Comparison of ENCODE assay signal across 25 cellular contexts in the genomic region with DNA sequence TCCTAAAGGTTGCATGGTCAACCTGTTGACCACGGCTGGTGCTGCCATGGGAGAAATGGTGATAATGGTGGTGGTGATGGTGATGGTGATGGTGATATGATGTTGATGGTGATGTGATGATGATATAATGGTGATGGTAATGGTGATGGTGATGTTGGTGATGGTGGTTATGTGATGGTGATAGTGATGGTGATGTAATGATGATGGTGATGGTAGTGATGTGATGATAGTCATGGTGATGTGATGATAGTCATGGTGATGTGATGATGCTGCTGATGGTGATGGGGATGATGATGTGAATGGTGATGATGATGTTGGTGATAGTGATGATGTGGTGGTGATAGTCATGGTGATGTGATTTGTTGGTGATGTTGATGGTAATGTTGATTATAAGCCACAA. TPM values are rescaled to one million over a fixed set of nuclear protein-coding genes. Genes with fewer than 3 reads are reported as not detected.
DNase-seq lines count a peak whose midpoint lies in the region; ATAC-seq, FAIRE-seq and TF ChIP-seq lines count a peak whose summit lies in the region.
"Had no signal": no experiment of that assay in that cellular context is flagged by ENCODE, and none has a peak within 500 bp of the region (broad histone marks: within the 10 kb centered on the region; RNA-seq: fewer than 3 reads in every experiment).

No MANE protein-coding gene starts in this region.

- H3K27me3 ChIP-seq in HepG2 (ENCODE audit: control insufficient read depth in 1 of 2, insufficient read depth in 2 of 2, low read length in 2 of 2) = no peaks in the 10 kb centered on the region; a peak in 2 of 5 replicates
- no peaks in the 10 kb centered on the region for H3K27me3 ChIP-seq in right lobe of liver
- no peaks in the 10 kb centered on the region for H3K27me3 ChIP-seq in bronchial epithelial cell (ENCODE audit: control insufficient read depth, insufficient read depth, low read length)
- H3K27me3 ChIP-seq in GM23338 (ENCODE audit: insufficient read depth) = no peaks in the 10 kb centered on the region
- H3K27me3 ChIP-seq: BLaER1 treated with 17β-estradiol and CSF1 and Interleukin-3, amounts not matched to agents 10 nM and 100 nM had no signal

- WGBS in HepG2 (ENCODE audit: low lambda C conversion rate) = 6% methylated on average over 1 of the region's 1 CpG
- WGBS in right lobe of liver (ENCODE audit: insufficient coverage, low coverage, low lambda C conversion rate, missing lambda C conversion rate) = 75% methylated on average over 1 of the region's 1 CpG

- H3K4me2 ChIP-seq in HepG2 (ENCODE audit: low read depth, low read length) (no peak overlapping the region), GM23338 (no peak overlapping the region)
- H3K4me2 ChIP-seq: BLaER1 treated with 17β-estradiol and CSF1 and Interleukin-3, amounts not matched to agents 10 nM and 100 nM had no signal

- TF ChIP-seq RAD21 in HepG2 (CRISPR knock-in tag; IDR thresholded peaks at IDR 0.05) = no peak

- H4K20me1 ChIP-seq in HepG2 (ENCODE audit: insufficient read depth, low read length) = no peaks in the 10 kb centered on the region
- no peaks in the 10 kb centered on the region; the same call in 1 of the 2 replicates for H4K20me1 ChIP-seq in GM23338 (replicated peaks; ENCODE audit: insufficient read depth)
- H4K20me1 ChIP-seq: BLaER1 treated with 17β-estradiol and CSF1 and Interleukin-3, amounts not matched to agents 10 nM and 100 nM had no signal

- no TSS peak for BruUV-seq in HepG2 (replicated peaks; lab: Mats Ljungman, UMichigan)

- CTCF ChIA-PET in HepG2 (lab: Yijun Ruan, JAX; ENCODE audit: low intra/inter-chr PET ratio, low total read pairs) = no interaction called here
- CTCF ChIA-PET in HEK293 (lab: Yijun Ruan, JAX) = interaction anchor here (0.5 kb wide), 1 partner anchor 71 kb away, joined by 3 read pairs; no protein-coding TSS in a partner anchor

- FAIRE-seq in HepG2 (lab: Jason Lieb, UNC) = no peak
- peak; percentile 52 for FAIRE-seq in bronchial epithelial cell (lab: Jason Lieb, UNC)
- FAIRE-seq in urothelium cell line (lab: Jason Lieb, UNC) = peak; percentile 100
- FAIRE-seq: A204.1, G401.6, GM19239 had no signal

- POLR2A ChIA-PET in HepG2 (lab: Yijun Ruan, JAX) (no interaction called here), HEK293 (lab: Yijun Ruan, JAX) (no interaction called here)

- H3K27ac ChIP-seq in HepG2 (ENCODE audit: extremely low read length, insufficient read depth, low read length) (no peak overlapping the region), right lobe of liver (no peak overlapping the region), HEK293 (ENCODE audit: extremely low read depth, low read depth, low read length) (no peak overlapping the region), GM23338 (ENCODE audit: low read depth) (no peak overlapping the region)
- H3K27ac ChIP-seq: 22Rv1; BLaER1 treated with 17β-estradiol and CSF1 and Interleukin-3, amounts not matched to agents 10 nM and 100 nM; GM23248 had no signal

- ATAC-seq in HepG2 (no peak), right lobe of liver (no peak), GM23338 (no peak)
- ATAC-seq: HCT116 had no signal

- no peaks in the 10 kb centered on the region for H3K9me3 Mint-ChIP-seq in GM23338
- H3K9me3 Mint-ChIP-seq: CD4-positive, alpha-beta T cell had no signal

- intact Hi-C loops in HepG2 (cut with micrococcal nuclease; ENCODE audit: unreplicated experiment) = no loop called here
- intact Hi-C loops in right lobe of liver (cut with DNase I) = no loop called here

- no peaks in the 10 kb centered on the region for H3K36me3 Mint-ChIP-seq in GM23338 (ENCODE audit: low read depth)
- H3K36me3 Mint-ChIP-seq: CD14-positive monocyte had no signal

- H3K4me3 ChIP-seq in HepG2 (replicated peaks in 1 of 3; ENCODE audit: insufficient read depth in 1 of 3, low read depth in 2 of 3, low read length in 3 of 3) (no peak overlapping the region), right lobe of liver (no peak overlapping the region), HEK293 (ENCODE audit: low read depth, low read length) (no peak overlapping the region), bronchial epithelial cell (ENCODE audit: low read depth, low read length) (no peak overlapping the region), GM23338 (no peak overlapping the region)
- H3K4me3 ChIP-seq: BLaER1 treated with 17β-estradiol and CSF1 and Interleukin-3, amounts not matched to agents 10 nM and 100 nM; GM23248 had no signal

- H3K9me2 ChIP-seq in GM23338 (ENCODE audit: insufficient read depth) = peaks cover 5% of the 10 kb centered on the region; the same call in 1 of the 2 replicates

- H3K27ac Mint-ChIP-seq in GM23338 = no peak overlapping the region
- H3K27ac Mint-ChIP-seq: CD14-positive monocyte; CD4-positive, alpha-beta T cell; HFFc6 had no signal

- H3K79me2 ChIP-seq in HepG2 (ENCODE audit: insufficient read depth, low read length) (no peaks in the 10 kb centered on the region), GM23338 (replicated peaks; ENCODE audit: insufficient read depth) (no peaks in the 10 kb centered on the region)

- in situ Hi-C loops in HepG2 (cut with HindIII; ENCODE audit: extremely low pct_ligation_motif_present, low pct_unique_long_range_greater_than_20kb) = no loop called here

- DNase-seq in HepG2 (ENCODE audit: low spot score) (no peak), right lobe of liver (no peak), bronchial epithelial cell (ENCODE audit: low read depth) (no peak), urothelium cell line (ENCODE audit: low spot score) (no peak), Ammon's horn (ENCODE audit: low spot score) (no peak), GM23338 (ENCODE audit: low spot score) (no peak)
- DNase-seq in stimulated activated CD4-positive, alpha-beta T cell treated with anti-CD3 and anti-CD28 coated beads, Interleukin-2, amount 100 ng/mL, for 48 hours = no peak
- DNase-seq: BE2C; Calu3; CD4-positive, alpha-beta T cell; COR-L47; DMS153; DND-41; GM23248; H7; HFFc6 had no signal

- no peaks in the 10 kb centered on the region for H3K27me3 Mint-ChIP-seq in GM23338 (ENCODE audit: insufficient read depth, low read depth, poor library complexity)

- no peaks in the 10 kb centered on the region for H3K4me1 ChIP-seq in HepG2 (ENCODE audit: insufficient read depth, low read length)
- no peaks in the 10 kb centered on the region for H3K4me1 ChIP-seq in right lobe of liver
- no peaks in the 10 kb centered on the region for H3K4me1 ChIP-seq in HEK293 (ENCODE audit: control insufficient read depth, insufficient read depth, low read length)
- H3K4me1 ChIP-seq in GM23338 (ENCODE audit: insufficient read depth) = no peaks in the 10 kb centered on the region
- H3K4me1 ChIP-seq: BE2C; BLaER1 treated with 17β-estradiol and CSF1 and Interleukin-3, amounts not matched to agents 10 nM and 100 nM had no signal

- H3K9me3 ChIP-seq in HepG2 (ENCODE audit: low read length) (no peaks in the 10 kb centered on the region), right lobe of liver (no peaks in the 10 kb centered on the region), HEK293 (ENCODE audit: control insufficient read depth, insufficient read depth, low read depth, low read length) (no peaks in the 10 kb centered on the region)
- H3K9me3 ChIP-seq: BE2C; BLaER1 treated with 17β-estradiol and CSF1 and Interleukin-3, amounts not matched to agents 10 nM and 100 nM had no signal

- no peak for TF ChIP-seq EP300 in HepG2 (IDR thresholded peaks at IDR 0.05; ENCODE audit: low read depth in 2 of 2, low read length in 2 of 2)
- no peak for TF ChIP-seq EP300 in HepG2 (CRISPR knock-in tag; IDR thresholded peaks at IDR 0.05; ENCODE audit: borderline replicate concordance)

- no peak overlapping the region for H3K4me3 Mint-ChIP-seq in GM23338
- H3K4me3 Mint-ChIP-seq: CD14-positive monocyte; CD4-positive, alpha-beta T cell; HFFc6 had no signal

- TF ChIP-seq CTCF in HepG2 (CRISPR knock-in tag; IDR thresholded peaks at IDR 0.05) (no peak), right lobe of liver (IDR thresholded peaks at IDR 0.05) (no peak), HEK293 (tag by site-specific recombination; IDR thresholded peaks at IDR 0.05) (no peak), bronchial epithelial cell (IDR thresholded peaks at IDR 0.05; ENCODE audit: insufficient read depth, low read length, severe bottlenecking) (no peak), GM23338 (conservative IDR thresholded peaks at IDR 0.05; ENCODE audit: low read depth in 2 of 2) (no peak)

- H3K9ac ChIP-seq in HepG2 (ENCODE audit: insufficient read depth, low read depth, low read length) = no peak overlapping the region
- H3K9ac ChIP-seq: BLaER1 treated with 17β-estradiol and CSF1 and Interleukin-3, amounts not matched to agents 10 nM and 100 nM; GM23248 had no signal

- no peaks in the 10 kb centered on the region for H3F3A ChIP-seq in GM23338 (replicated peaks; ENCODE audit: low read depth)

- peaks cover 14% of the 10 kb centered on the region for H3K4me1 Mint-ChIP-seq in GM23338
- H3K4me1 Mint-ChIP-seq: CD14-positive monocyte had no signal

- H2AFZ ChIP-seq in HepG2 (ENCODE audit: low read length) (no peak overlapping the region), GM23338 (no peak overlapping the region)
- H2AFZ ChIP-seq: GM23248 had no signal

- no peaks in the 10 kb centered on the region for H3K36me3 ChIP-seq in HepG2 (replicated peaks in 1 of 2; ENCODE audit: control insufficient read depth in 1 of 2, insufficient read depth in 2 of 2, low read length in 2 of 2)
- no peaks in the 10 kb centered on the region for H3K36me3 ChIP-seq in right lobe of liver
- no peaks in the 10 kb centered on the region for H3K36me3 ChIP-seq in HEK293 (ENCODE audit: control insufficient read depth in 2 of 2, insufficient read depth in 1 of 2, low read length in 2 of 2)
- H3K36me3 ChIP-seq in bronchial epithelial cell (ENCODE audit: control insufficient read depth, insufficient read depth, low read length) = no peaks in the 10 kb centered on the region
- H3K36me3 ChIP-seq in GM23338 (ENCODE audit: insufficient read depth) = no peaks in the 10 kb centered on the region
- H3K36me3 ChIP-seq: BE2C; BLaER1 treated with 17β-estradiol and CSF1 and Interleukin-3, amounts not matched to agents 10 nM and 100 nM had no signal

- TF ChIP-seq POLR2A in HepG2 (IDR thresholded peaks at IDR 0.05; ENCODE audit: insufficient read depth in 1 of 2, low read depth in 2 of 2, low read length in 2 of 2) (no peak), right lobe of liver (IDR thresholded peaks at IDR 0.05) (no peak)

RNA-seq across cellular contexts. Expression of a gene that starts 23.9 kb away (rescaled TPM):
- total RNA-seq in HepG2 (2016; rRNA removed; fragmentation: Illumina TruSeq; extraction: Trizol) = not detected in 2 replicates
- total RNA-seq in HepG2 (2016; cell fraction: cytosol; rRNA removed; fragmentation: Illumina TruSeq; extraction: Trizol; ENCODE audit: low read depth) = not detected in 2 replicates
- total RNA-seq in HepG2 (2016; cell fraction: insoluble cytoplasmic fraction; rRNA removed; fragmentation: Illumina TruSeq; extraction: Trizol) = not detected in 2 replicates
- total RNA-seq in HepG2 (2016; cell fraction: membrane; rRNA removed; fragmentation: Illumina TruSeq; extraction: Trizol) = not detected in 2 replicates
- total RNA-seq in HepG2 (2016; cell fraction: nucleus; rRNA removed; fragmentation: Illumina TruSeq; extraction: Trizol) = not detected in 2 replicates
- not detected in 2 replicates for polyA plus RNA-seq in HepG2 (2011; rRNA removed)
- polyA plus RNA-seq in HepG2 (2011; cell fraction: cytosol; rRNA removed) = not detected in 2 replicates
- 0.23 TPM in 1 of 2 replicates, not detected in the other for polyA plus RNA-seq in HepG2 (2011; cell fraction: nucleus; rRNA removed)
- not detected in 2 replicates for polyA plus RNA-seq in HepG2 (2012)
- not detected in 2 replicates for polyA plus RNA-seq in HepG2 (2016; cell fraction: cytosol; fragmentation: Illumina TruSeq; extraction: Trizol; ENCODE audit: low read depth)
- not detected in 2 replicates for polyA plus RNA-seq in HepG2 (2016; cell fraction: insoluble cytoplasmic fraction; fragmentation: Illumina TruSeq; extraction: Trizol; ENCODE audit: low read depth)
- not detected in 2 replicates for polyA plus RNA-seq in HepG2 (2016; cell fraction: membrane; fragmentation: Illumina TruSeq; extraction: Trizol; ENCODE audit: low read depth)
- not detected in 2 replicates for polyA plus RNA-seq in HepG2 (2016; cell fraction: nucleus; fragmentation: Illumina TruSeq; extraction: Trizol; ENCODE audit: insufficient read depth, low read depth)
- not detected in 2 replicates for polyA minus RNA-seq in HepG2 (2011; rRNA and poly(A)+ RNA removed; ENCODE audit: low replicate concordance)
- not detected in 2 replicates for polyA minus RNA-seq in HepG2 (2011; cell fraction: cytosol; rRNA and poly(A)+ RNA removed)
- polyA minus RNA-seq in HepG2 (2011; cell fraction: nucleus; rRNA and poly(A)+ RNA removed) = not detected in 2 replicates
- 1 to 10 TPM in 1 of 6 experiments, under 1 TPM in 3, not detected in 2; 0.12 to 2.1 (median 0.64) TPM for total RNA-seq in right lobe of liver
- 0.13 TPM in 1 of 2 replicates, not detected in the other for total RNA-seq in bronchial epithelial cell
- total RNA-seq in GM23338 (2014; rRNA removed; shearing (Covaris generic)) = 5.0 and 7.2 TPM in 2 replicates
- polyA plus RNA-seq in GM23338 (2016; fragmentation: Nextera tagmentation; extraction: Ambion mirVana) = 5.0 and 7.3 TPM in 2 replicates
- total RNA-seq: CD4-positive, alpha-beta T cell; GM23248; HFFc6 had no signal
- polyA plus RNA-seq: AG04450, CD14-positive monocyte, GM23248 had no signal
